ENCODE assay signal across 17 cellular contexts in genomic region chr16:53721017-53721416, GRCh38. TPM values are rescaled to one million over a fixed set of nuclear protein-coding genes. Genes with fewer than 3 reads are reported as not detected.
DNase-seq lines count a peak whose midpoint lies in the region; ATAC-seq and TF ChIP-seq lines count a peak whose summit lies in the region.
"Had no signal": no experiment of that assay in that cellular context is flagged by ENCODE, and none has a peak within 500 bp of the region (broad histone marks: within the 10 kb centered on the region; RNA-seq: fewer than 3 reads in every experiment).

No MANE protein-coding gene starts in this region.

- H3K4me1 ChIP-seq in tibial nerve = peaks cover 0 to 47% (median 0%) of the 10 kb centered on the region in 4 donors

- ATAC-seq in T-helper 17 cell (no peak), HG03039 (IDR thresholded peaks at IDR 0.05; ENCODE audit: unreplicated experiment) (no peak)
- ATAC-seq: A549; CD8-positive, alpha-beta T cell had no signal

- H3K4me3 ChIP-seq in tibial nerve = no peak overlapping the region
- H3K4me3 ChIP-seq: A549; BLaER1 treated with 17β-estradiol and CSF1 and Interleukin-3, amounts not matched to agents 10 nM and 100 nM had no signal

- TF ChIP-seq EP300 in tibial nerve (IDR thresholded peaks at IDR 0.05) = no peak

- H3K36me3 ChIP-seq in tibial nerve = no peaks in the 10 kb centered on the region

- H3K27ac Mint-ChIP-seq in T-helper 17 cell (peak overlapping the region; percentile 39), progenitor cell of endocrine pancreas (no peak overlapping the region)
- H3K27ac Mint-ChIP-seq: B cell; CD4-positive, alpha-beta T cell; CD8-positive, alpha-beta T cell had no signal

- no peak for TF ChIP-seq POLR2A in tibial nerve (IDR thresholded peaks at IDR 0.05)

- H3K36me3 Mint-ChIP-seq in T-helper 17 cell (ENCODE audit: low read depth) = no peaks in the 10 kb centered on the region
- H3K36me3 Mint-ChIP-seq in progenitor cell of endocrine pancreas (ENCODE audit: insufficient read depth) = no peaks in the 10 kb centered on the region

- H3K4me1 Mint-ChIP-seq in T-helper 17 cell (peaks cover 23% of the 10 kb centered on the region), progenitor cell of endocrine pancreas (ENCODE audit: low read depth) (no peaks in the 10 kb centered on the region)

- no peaks in the 10 kb centered on the region for H3K9me3 Mint-ChIP-seq in progenitor cell of endocrine pancreas (ENCODE audit: low read depth)
- H3K9me3 Mint-ChIP-seq: CD4-positive, alpha-beta T cell; CD8-positive, alpha-beta T cell had no signal

- no peaks in the 10 kb centered on the region for H3K9me3 ChIP-seq in T-helper 17 cell (ENCODE audit: control insufficient read depth, low read length, poor library complexity, severe bottlenecking)
- no peaks in the 10 kb centered on the region for H3K9me3 ChIP-seq in tibial nerve
- H3K9me3 ChIP-seq: A549, Caco-2 had no signal

- no peak overlapping the region for H3K4me3 Mint-ChIP-seq in T-helper 17 cell
- H3K4me3 Mint-ChIP-seq in progenitor cell of endocrine pancreas (ENCODE audit: low read depth) = no peak overlapping the region
- H3K4me3 Mint-ChIP-seq: B cell; CD4-positive, alpha-beta T cell; CD8-positive, alpha-beta T cell had no signal

- DNase-seq in T-helper 17 cell (no peak), left kidney (ENCODE audit: low read depth, low spot score) (peak; percentile 48), tibial nerve (ENCODE audit: low spot score in 2 of 2) (no peak), progenitor cell of endocrine pancreas (ENCODE audit: low spot score, unreplicated experiment) (no peak)
- DNase-seq: AML-193; Caco-2; Calu3; CD4-positive, alpha-beta T cell; CD8-positive, alpha-beta T cell; DMS79 treated with DMSO at 0.1 percent for 48 hours; GF-D8 had no signal

- WGBS in tibial nerve, 2 donors = 89 to 92% methylated on average over 5 of the region's 5 CpGs

- H3K27ac ChIP-seq in 22Rv1 = peak overlapping the region; percentile 90
- H3K27ac ChIP-seq in tibial nerve = no peak overlapping the region
- H3K27ac ChIP-seq: A549; BLaER1 treated with 17β-estradiol and CSF1 and Interleukin-3, amounts not matched to agents 10 nM and 100 nM; C4-2B had no signal

- H3K27me3 Mint-ChIP-seq in T-helper 17 cell = no peaks in the 10 kb centered on the region
- H3K27me3 Mint-ChIP-seq in progenitor cell of endocrine pancreas = no peaks in the 10 kb centered on the region
- H3K27me3 Mint-ChIP-seq: B cell; CD4-positive, alpha-beta T cell had no signal

- H3K27me3 ChIP-seq in tibial nerve = no peaks in the 10 kb centered on the region
- H3K27me3 ChIP-seq: BLaER1 treated with 17β-estradiol and CSF1 and Interleukin-3, amounts not matched to agents 10 nM and 100 nM had no signal

- TF ChIP-seq CTCF in 22Rv1 (IDR thresholded peaks at IDR 0.05) = no peak
- TF ChIP-seq CTCF in tibial nerve (IDR thresholded peaks at IDR 0.05) = no peak
- no peak for TF ChIP-seq CTCF in progenitor cell of endocrine pancreas (IDR thresholded peaks at IDR 0.05; ENCODE audit: unreplicated experiment)

RNA-seq across cellular contexts. Expression of gene FTO, which starts 17.1 kb away (rescaled TPM):
- total RNA-seq in T-helper 17 cell = 10 to 100 TPM; 53.0 to 53.3 TPM
- total RNA-seq in tibial nerve = 100 to 1,000 TPM in 3 of 4 donors, 10 to 100 TPM in 1; 98.1 to 127 (median 109) TPM
- 78.7 and 81.7 TPM in 2 replicates for total RNA-seq in progenitor cell of endocrine pancreas

RNA-seq across cellular contexts. Expression of gene RPGRIP1L, which starts 17.4 kb away (rescaled TPM):
- total RNA-seq in T-helper 17 cell (1 to 10 TPM; 2.1 to 4.1 TPM), tibial nerve (1 to 10 TPM; 4.4 to 7.1 (median 6.6) TPM), progenitor cell of endocrine pancreas (19.9 and 21.3 TPM in 2 replicates)
